In genomic region chr22:20429254-20430100, GRCh38 we compare ENCODE assay signal across 1 cellular context.
TF ChIP-seq lines count a peak whose summit lies in the region.

No MANE protein-coding gene starts in this region.

TF ChIP-seq in H1, 55 proteins besides CTCF, POLR2A, EP300 and RAD21:
- TF ChIP-seq KDM4A (IDR thresholded peaks at IDR 0.05; ENCODE audit: low read depth, low read length, severe bottlenecking) (peak; percentile 39), RNF2 (IDR thresholded peaks at IDR 0.05; ENCODE audit: borderline replicate concordance, low read depth, low read length, missing control alignments, poor library complexity, severe bottlenecking) (no peak), CEBPB (IDR thresholded peaks at IDR 0.05; ENCODE audit: low read depth, low read length) (peak; percentile 74; the same call in 1 of the 2 replicates)
